Comparison of ENCODE assay signal across 13 cellular contexts in genomic region chr5:16461782-16462181, GRCh38. TPM values are rescaled to one million over a fixed set of nuclear protein-coding genes. Genes with fewer than 3 reads are reported as not detected.
DNase-seq lines count a peak whose midpoint lies in the region; ATAC-seq lines count a peak whose summit lies in the region.
"Had no signal": no experiment of that assay in that cellular context is flagged by ENCODE, and none has a peak within 500 bp of the region (broad histone marks: within the 10 kb centered on the region; RNA-seq: fewer than 3 reads in every experiment).

No MANE protein-coding gene starts in this region.

- H3K4me3 ChIP-seq in BLaER1: no peak overlapping the region

- no peaks in the 10 kb centered on the region for H3K27me3 ChIP-seq in BLaER1

- no peaks in the 10 kb centered on the region for H3K9me3 ChIP-seq in BLaER1

- H4K20me1 ChIP-seq in BLaER1: peaks cover 82% of the 10 kb centered on the region

- H3K27ac ChIP-seq in BLaER1: no peak overlapping the region

- H3K4me2 ChIP-seq in BLaER1: 0 out of 2 replicates have a peak overlapping the region, but pooled peaks have one; percentile 3

- peaks cover 71% of the 10 kb centered on the region for H3K36me3 ChIP-seq in BLaER1

- H3K4me1 ChIP-seq in BLaER1: peaks cover 43% of the 10 kb centered on the region

- no peak overlapping the region for H3K9ac ChIP-seq in BLaER1

- DNase-seq in HT1080 (ENCODE audit: low read depth): peak; percentile 79
- DNase-seq in astrocyte of the hippocampus (ENCODE audit: low read depth, low spot score): peak; percentile 77
- peak; percentile 96 for DNase-seq in myocyte (ENCODE audit: low read depth)
- DNase-seq: activated CD8-positive, alpha-beta memory T cell treated with anti-CD3 and anti-CD28 coated beads for 24 hours; GF-D8; islet precursor cell; NCI-H1105 treated with DMSO at 0.1 percent for 48 hours; stimulated activated naive B cell treated with anti-CD40 and anti-IgM and Interleukin-4, amounts not matched to agents 10 μg/mL and 1 μg/mL and 100 μg/mL, for 72 hours had no signal

- no peak for ATAC-seq in GM21786 (IDR thresholded peaks at IDR 0.05; ENCODE audit: unreplicated experiment)
- ATAC-seq in GM21515 (IDR thresholded peaks at IDR 0.05; ENCODE audit: unreplicated experiment): no peak
- no peak for ATAC-seq in GM21447 (IDR thresholded peaks at IDR 0.05; ENCODE audit: unreplicated experiment)
- no peak for ATAC-seq in HG02763 (IDR thresholded peaks at IDR 0.05; ENCODE audit: unreplicated experiment)
- ATAC-seq: stimulated activated naive B cell treated with anti-CD40 and anti-IgM and Interleukin-4, amounts not matched to agents 10 μg/mL and 1 μg/mL and 100 μg/mL, for 72 hours had no signal

RNA-seq across cellular contexts. Expression of gene ZNF622, which starts 3.8 kb away (rescaled TPM):
- total RNA-seq in HT1080 (2014; rRNA removed; shearing (Covaris generic)): 103 and 106 TPM in 2 replicates
- 50.5 and 51.2 TPM in 2 replicates for polyA plus RNA-seq in HT1080 (2015; cell fraction: cytosol; rRNA removed)
- polyA plus RNA-seq in HT1080 (2015; cell fraction: nucleus; rRNA removed): 70.1 and 75.2 TPM in 2 replicates
- total RNA-seq in myocyte: 49.3 and 66.8 TPM in 2 replicates
- polyA plus RNA-seq in myocyte (2012): 96.8 TPM
